ENCODE assay signal across 8 cellular contexts in genomic region chr10:113368660-113369059, GRCh38.
"Had no signal": no experiment of that assay in that cellular context is flagged by ENCODE, and none has a peak within 500 bp of the region (broad histone marks: within the 10 kb centered on the region; RNA-seq: fewer than 3 reads in every experiment).

No MANE protein-coding gene starts in this region.

- H3K9ac ChIP-seq: GM23248 had no signal

- H3K9me3 ChIP-seq: HAP-1 had no signal

- DNase-seq: GM23248, GOT3, H7, IMR-90, KG1 had no signal

- H3K4me3 ChIP-seq: GM23248, HAP-1, K562 had no signal

- H3K27ac ChIP-seq: GM23248 had no signal

- H3K4me1 ChIP-seq: HAP-1 had no signal

- H3K36me3 ChIP-seq: HAP-1 had no signal

- ATAC-seq: HCT116, K562 had no signal
